In the genomic region with DNA sequence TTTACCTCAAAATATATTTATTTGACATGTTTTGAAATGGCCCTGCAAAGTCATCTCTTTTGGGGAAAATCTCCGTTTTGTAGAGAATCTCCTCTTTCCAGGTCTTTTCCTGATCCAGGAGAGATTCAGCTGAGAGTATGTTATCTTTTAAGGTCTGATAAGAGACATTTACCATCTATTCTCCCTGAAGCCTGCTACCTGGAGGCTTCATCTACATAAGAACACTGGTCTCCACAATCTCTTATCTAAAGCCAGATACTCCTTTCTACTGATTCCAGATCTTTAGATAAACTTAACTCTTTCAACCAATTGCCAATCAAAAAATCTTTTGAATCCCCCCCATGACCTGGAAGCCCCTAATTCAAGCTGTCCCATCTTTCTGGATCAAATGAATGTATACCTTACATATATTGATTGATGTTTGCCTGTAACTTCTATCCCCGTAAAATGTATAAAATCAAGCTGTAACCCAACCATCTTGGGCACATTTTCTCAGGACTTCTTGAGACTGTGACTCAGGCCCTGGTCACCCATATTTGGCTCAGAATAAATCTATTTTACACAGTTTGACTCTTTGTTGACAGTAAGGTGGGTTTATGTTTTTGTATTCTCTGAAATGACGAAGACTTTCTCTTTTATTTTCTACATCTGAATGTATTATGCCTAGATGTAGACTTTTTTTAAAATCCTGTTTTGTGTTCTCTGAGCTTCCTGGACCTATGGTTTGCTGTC, we compare ENCODE assay signal across 26 cellular contexts.
DNase-seq lines count a peak whose midpoint lies in the region; ATAC-seq and TF ChIP-seq lines count a peak whose summit lies in the region.
"Had no signal": no experiment of that assay in that cellular context is flagged by ENCODE, and none has a peak within 500 bp of the region (broad histone marks: within the 10 kb centered on the region; RNA-seq: fewer than 3 reads in every experiment).

No MANE protein-coding gene starts in this region.

- TF ChIP-seq CTCF in mammary epithelial cell (conservative IDR thresholded peaks at IDR 0.05 in 1 of 2, IDR thresholded peaks at IDR 0.05 in 1 of 2; ENCODE audit: extremely low read depth in 1 of 2, insufficient read depth in 1 of 2, low read depth in 1 of 2, low read length in 2 of 2) (no peak), breast epithelium (IDR thresholded peaks at IDR 0.05) (no peak), WTC11 (IDR thresholded peaks at IDR 0.05) (no peak), foreskin fibroblast (IDR thresholded peaks at IDR 0.05; ENCODE audit: low read depth, low read length) (no peak), endothelial cell (IDR thresholded peaks at IDR 0.05; ENCODE audit: unreplicated experiment) (no peak)

- H3K27me3 ChIP-seq in mammary epithelial cell (ENCODE audit: insufficient read depth, low read length) (no peaks in the 10 kb centered on the region), breast epithelium (no peaks in the 10 kb centered on the region)
- H3K27me3 ChIP-seq: MG63, SJSA1 had no signal

- 77% methylated on average over 3 of the region's 3 CpGs for WGBS in mammary epithelial cell (ENCODE audit: low coverage, missing lambda C conversion rate)

- H3K9ac ChIP-seq in mammary epithelial cell (ENCODE audit: insufficient read depth, low read length) = no peak overlapping the region

- dilution Hi-C loops in mammary epithelial cell (cut with HindIII; ENCODE audit: low sequenced_read_pairs) = no loop called here

- no peak overlapping the region for H3K4me2 ChIP-seq in mammary epithelial cell (ENCODE audit: insufficient read depth, low read depth, low read length)
- H3K4me2 ChIP-seq: smooth muscle cell had no signal

- H3K27ac Mint-ChIP-seq in WTC11 (peak overlapping the region; percentile 70; the same call in 1 of the 2 replicates), endothelial cell (ENCODE audit: unreplicated experiment) (no peak overlapping the region)
- H3K27ac Mint-ChIP-seq: activated B cell treated with CpG ODN at 0.5 μM for 24 hours; activated T-helper 2 cell treated with anti-CD3 and anti-CD28 coated beads, Interferon-gamma antibody, Interleukin-2, Interleukin-4, amounts not matched to agents 10 μg/mL and 5 μg/mL and 100 μg/mL, durations not matched to agents 14 hours and 24 hours and 36 hours; nephron had no signal

- H3K4me1 ChIP-seq in mammary epithelial cell (ENCODE audit: insufficient read depth, low read length) (peaks cover 7% of the 10 kb centered on the region), breast epithelium (no peaks in the 10 kb centered on the region)
- H3K4me1 ChIP-seq: lower lobe of right lung had no signal

- POLR2A ChIA-PET in WTC11 (lab: Charles Lee) = no interaction called here

- DNase-seq in mammary epithelial cell (peak; percentile 11), breast epithelium (ENCODE audit: low spot score in 2 of 2) (no peak), WTC11 (ENCODE audit: low spot score) (no peak), foreskin fibroblast (peak; percentile 15 to 54), NCI-H526 treated with DMSO at 0.1 percent for 48 hours (lab: John Stamatoyannopoulos, UW) (no peak), GM03348 (ENCODE audit: low spot score) (no peak), endothelial cell (ENCODE audit: low spot score) (no peak)
- DNase-seq: activated B cell treated with CpG ODN at 0.5 μM for 24 hours; activated CD4-positive, alpha-beta T cell treated with anti-CD3 and anti-CD28 coated beads, Interleukin-2, amount 50 U/mL, for 1 hour; amygdala; Calu3; central memory CD4-positive, alpha-beta T cell; dermis blood vessel endothelial cell; DND-41; lower lobe of right lung; MG63; NCI-H2029; NCI-H526; retina had no signal

- H3K36me3 ChIP-seq in mammary epithelial cell (ENCODE audit: insufficient read depth, low read length) (peaks cover 5% of the 10 kb centered on the region), breast epithelium (no peaks in the 10 kb centered on the region)
- H3K36me3 ChIP-seq: lower lobe of right lung, MG63, SJSA1 had no signal

- H3K9me3 ChIP-seq in mammary epithelial cell (replicated peaks; ENCODE audit: insufficient read depth, low read length) = no peaks in the 10 kb centered on the region
- no peaks in the 10 kb centered on the region for H3K9me3 ChIP-seq in breast epithelium
- H3K9me3 ChIP-seq: lower lobe of right lung, MG63, SJSA1 had no signal

- H3K27me3 Mint-ChIP-seq in WTC11 (ENCODE audit: low read depth) (no peaks in the 10 kb centered on the region), endothelial cell (ENCODE audit: unreplicated experiment) (peaks cover 1% of the 10 kb centered on the region)
- H3K27me3 Mint-ChIP-seq: activated B cell treated with CpG ODN at 0.5 μM for 24 hours; activated naive CD4-positive, alpha-beta T cell treated with anti-CD3 and anti-CD28 coated beads, Interleukin-2, amount 50 U/mL, for 24 hours had no signal

- CTCF ChIA-PET in mammary epithelial cell (lab: Charles Lee; ENCODE audit: low non-redundant PET) = no interaction called here
- CTCF ChIA-PET in WTC11 (lab: Charles Lee) = no interaction called here

- ATAC-seq in WTC11 (peak; percentile 72), GM21367 (IDR thresholded peaks at IDR 0.05; ENCODE audit: unreplicated experiment) (no peak)
- ATAC-seq: K562, lower lobe of right lung had no signal

- H3K27ac ChIP-seq in mammary epithelial cell (ENCODE audit: insufficient read depth, low read depth, low read length) (no peak overlapping the region), breast epithelium (no peak overlapping the region)
- H3K27ac ChIP-seq: lower lobe of right lung, SJSA1 had no signal

- no peaks in the 10 kb centered on the region for H3K79me2 ChIP-seq in mammary epithelial cell (ENCODE audit: insufficient read depth, low read length)

- H3K4me1 Mint-ChIP-seq in WTC11 (peaks cover 16% of the 10 kb centered on the region), endothelial cell (ENCODE audit: unreplicated experiment) (no peaks in the 10 kb centered on the region)
- H3K4me1 Mint-ChIP-seq: activated naive CD4-positive, alpha-beta T cell treated with anti-CD3 and anti-CD28 coated beads, Interleukin-2, amount 50 U/mL, for 24 hours; nephron had no signal

- H3K4me3 Mint-ChIP-seq in WTC11 (no peak overlapping the region), endothelial cell (ENCODE audit: unreplicated experiment) (no peak overlapping the region)
- H3K4me3 Mint-ChIP-seq: activated B cell treated with CpG ODN at 0.5 μM for 24 hours; activated naive CD4-positive, alpha-beta T cell treated with anti-CD3 and anti-CD28 coated beads, Interleukin-2, amount 50 U/mL, for 24 hours; nephron had no signal

- BruUV-seq in mammary epithelial cell (replicated peaks; lab: Mats Ljungman, UMichigan) = no TSS peak

- no peak overlapping the region for H2AFZ ChIP-seq in mammary epithelial cell (ENCODE audit: low read depth, low read length)

- H3K9me3 Mint-ChIP-seq in WTC11 = no peaks in the 10 kb centered on the region
- no peaks in the 10 kb centered on the region for H3K9me3 Mint-ChIP-seq in endothelial cell (ENCODE audit: unreplicated experiment)
- H3K9me3 Mint-ChIP-seq: activated T-helper 2 cell treated with anti-CD3 and anti-CD28 coated beads, Interferon-gamma antibody, Interleukin-2, Interleukin-4, amounts not matched to agents 10 μg/mL and 5 μg/mL and 100 μg/mL, durations not matched to agents 14 hours and 24 hours and 36 hours; nephron had no signal

- H3K4me3 ChIP-seq in mammary epithelial cell (replicated peaks in 1 of 3; ENCODE audit: insufficient read depth in 1 of 3, low read depth in 2 of 3, low read length in 3 of 3) = no peak overlapping the region
- no peak overlapping the region for H3K4me3 ChIP-seq in breast epithelium
- H3K4me3 ChIP-seq in foreskin fibroblast (ENCODE audit: low read depth in 1 of 2, low read length in 2 of 2) = no peak overlapping the region
- H3K4me3 ChIP-seq: K562, lower lobe of right lung, MG63, SJSA1, smooth muscle cell had no signal

- TF ChIP-seq POLR2A in breast epithelium (IDR thresholded peaks at IDR 0.05) = no peak

- H3K36me3 Mint-ChIP-seq in WTC11 = no peaks in the 10 kb centered on the region
- no peaks in the 10 kb centered on the region for H3K36me3 Mint-ChIP-seq in endothelial cell (ENCODE audit: low read depth, unreplicated experiment)

- in situ Hi-C loops in mammary epithelial cell (cut with MboI; ENCODE audit: low sequenced_read_pairs in 2 of 2) = no loop called here

- no peaks in the 10 kb centered on the region for H4K20me1 ChIP-seq in mammary epithelial cell (ENCODE audit: insufficient read depth, low read length)

- intact Hi-C loops in mammary epithelial cell (cut with micrococcal nuclease) (no loop called here), breast epithelium (cut with DNase I; ENCODE audit: low total_unique reads) (no loop called here)

TF ChIP-seq in WTC11, 78 proteins besides CTCF, POLR2A, EP300 and RAD21:
- TF ChIP-seq GRHL2 (CRISPR knock-in tag; IDR thresholded peaks at IDR 0.05; ENCODE audit: insufficient replicate concordance, severe bottlenecking) (no peak), ZNF232 (CRISPR knock-in tag; IDR thresholded peaks at IDR 0.05) (no peak), SMAD3 (CRISPR knock-in tag; IDR thresholded peaks at IDR 0.05; ENCODE audit: borderline replicate concordance) (no peak), NFE2L1 (CRISPR knock-in tag; IDR thresholded peaks at IDR 0.05) (no peak), ZNF138 (CRISPR knock-in tag; conservative IDR thresholded peaks at IDR 0.05) (no peak), FOXP1 (CRISPR knock-in tag; IDR thresholded peaks at IDR 0.05; ENCODE audit: borderline replicate concordance) (no peak), SP1 (CRISPR knock-in tag; conservative IDR thresholded peaks at IDR 0.05) (no peak), ZNF121 (CRISPR knock-in tag; IDR thresholded peaks at IDR 0.05) (no peak), NFATC4 (CRISPR knock-in tag; IDR thresholded peaks at IDR 0.05) (no peak), JAZF1 (CRISPR knock-in tag; IDR thresholded peaks at IDR 0.05) (no peak), NR3C1 (CRISPR knock-in tag; conservative IDR thresholded peaks at IDR 0.05; ENCODE audit: low read depth) (no peak)
- TF ChIP-seq, protein P1, sequence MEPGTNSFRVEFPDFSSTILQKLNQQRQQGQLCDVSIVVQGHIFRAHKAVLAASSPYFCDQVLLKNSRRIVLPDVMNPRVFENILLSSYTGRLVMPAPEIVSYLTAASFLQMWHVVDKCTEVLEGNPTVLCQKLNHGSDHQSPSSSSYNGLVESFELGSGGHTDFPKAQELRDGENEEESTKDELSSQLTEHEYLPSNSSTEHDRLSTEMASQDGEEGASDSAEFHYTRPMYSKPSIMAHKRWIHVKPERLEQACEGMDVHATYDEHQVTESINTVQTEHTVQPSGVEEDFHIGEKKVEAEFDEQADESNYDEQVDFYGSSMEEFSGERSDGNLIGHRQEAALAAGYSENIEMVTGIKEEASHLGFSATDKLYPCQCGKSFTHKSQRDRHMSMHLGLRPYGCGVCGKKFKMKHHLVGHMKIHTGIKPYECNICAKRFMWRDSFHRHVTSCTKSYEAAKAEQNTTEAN (CRISPR knock-in tag; IDR thresholded peaks at IDR 0.05) = no peak

Comparison
In these comparisons a context has a peak if more than half of its experiments do, and no peak if none do; other contexts are left out.
1. DNase-seq: peak in mammary epithelial cell (single experiment) and foreskin fibroblast (2 of 2); none in breast epithelium (0 of 2), WTC11 (single experiment), NCI-H526 treated with DMSO at 0.1 percent for 48 hours (single experiment), GM03348 (single experiment) and endothelial cell (single experiment).